8 cellular contexts compared by ENCODE assay signal in genomic region chr5:16550316-16550952, GRCh38.
DNase-seq lines count a peak whose midpoint lies in the region; ATAC-seq, FAIRE-seq and TF ChIP-seq lines count a peak whose summit lies in the region.

No MANE protein-coding gene starts in this region.

- H3K4me1 ChIP-seq in H1 (replicated peaks in 1 of 4; ENCODE audit: control insufficient read depth in 3 of 4, insufficient read depth in 4 of 4, low read length in 3 of 4), result 0 out of 7 replicates have a peak, but pooled peaks cover 0 to 2% (median 0%) of the 10 kb centered on the region in 4 experiments
- H3K4me1 ChIP-seq in prostate gland (replicated peaks), result peaks cover 3% of the 10 kb centered on the region

- H4K5ac ChIP-seq in H1 (ENCODE audit: insufficient read length, low read depth, low read length), result no peak overlapping the region

- no peak overlapping the region for H4K91ac ChIP-seq in H1 (replicated peaks; ENCODE audit: insufficient read length, low read length)

- no peak overlapping the region for H2BK5ac ChIP-seq in H1 (ENCODE audit: low read depth, low read length)

- no peak overlapping the region for H2AK5ac ChIP-seq in H1 (ENCODE audit: low read depth, low read length)

- no peak overlapping the region for H3K4me3 ChIP-seq in H1 (ENCODE audit: extremely low read depth in 1 of 4, insufficient read depth in 2 of 4, low read depth in 3 of 4, low read length in 4 of 4)
- no peak overlapping the region for H3K4me3 ChIP-seq in prostate gland

- no peak overlapping the region for H2BK120ac ChIP-seq in H1 (replicated peaks; ENCODE audit: low read depth, low read length)

- no peak overlapping the region for H3K4me2 ChIP-seq in H1 (ENCODE audit: insufficient read depth in 1 of 2, low read depth in 2 of 2, low read length in 2 of 2)

- FAIRE-seq in HTR-8/SVneo (lab: Jason Lieb, UNC) (peak; percentile 96), H1 (lab: Jason Lieb, UNC) (peak; percentile 88)

- TF ChIP-seq RAD21 in H1 (IDR thresholded peaks at IDR 0.05 in 1 of 2, conservative IDR thresholded peaks at IDR 0.05 in 1 of 2; ENCODE audit: low read depth in 2 of 2, low read length in 2 of 2), result peak; percentile 68 to 75

- H3K9me3 ChIP-seq in H1 (ENCODE audit: insufficient read depth in 2 of 2, low read depth in 1 of 2, low read length in 1 of 2), result no peaks in the 10 kb centered on the region
- H3K9me3 ChIP-seq in prostate gland, result no peaks in the 10 kb centered on the region

- no peak overlapping the region for H4K8ac ChIP-seq in H1 (ENCODE audit: extremely low read depth, insufficient read depth, low read length)

- H3K36me3 Mint-ChIP-seq in effector memory CD8-positive, alpha-beta T cell (ENCODE audit: insufficient read depth), result no peaks in the 10 kb centered on the region

- H3K14ac ChIP-seq in H1 (ENCODE audit: insufficient read length), result no peak overlapping the region

- no peak overlapping the region for H3K9ac ChIP-seq in H1 (replicated peaks in 1 of 4; ENCODE audit: extremely low read depth in 1 of 4, low read depth in 3 of 4, low read length in 3 of 4)

- H3K23ac ChIP-seq in H1 (ENCODE audit: insufficient read length), result no peak overlapping the region

- no peaks in the 10 kb centered on the region for H3K79me2 ChIP-seq in H1 (ENCODE audit: control insufficient read depth in 1 of 2, insufficient read depth in 2 of 2, low read length in 2 of 2)

- no peak overlapping the region for H2AFZ ChIP-seq in H1 (ENCODE audit: low read length)

- no peak overlapping the region for H3K56ac ChIP-seq in H1 (replicated peaks; ENCODE audit: insufficient read length, low read depth, low read length)

- no peak overlapping the region for H3K27ac ChIP-seq in H1 (ENCODE audit: low read depth, low read length)
- H3K27ac ChIP-seq in prostate gland, result no peak overlapping the region

- no peaks in the 10 kb centered on the region for H3K27me3 Mint-ChIP-seq in effector memory CD8-positive, alpha-beta T cell

- TF ChIP-seq CTCF in H1 (IDR thresholded peaks at IDR 0.05; ENCODE audit: control extremely low read depth in 1 of 3, insufficient read depth in 1 of 3, low read depth in 1 of 3, low read length in 3 of 3) (peak; percentile 94 to 96 (median 95)), prostate gland (IDR thresholded peaks at IDR 0.05) (peak in 3 of 4 experiments; percentile 19 to 52 (median 34))

- no peak overlapping the region for H3K27ac Mint-ChIP-seq in effector memory CD8-positive, alpha-beta T cell

- ATAC-seq in GM21529 (IDR thresholded peaks at IDR 0.05; ENCODE audit: unreplicated experiment), result peak; percentile 78
- no peak for ATAC-seq in effector memory CD8-positive, alpha-beta T cell (replicated peaks)

- CTCF ChIA-PET in H1 (lab: Charles Lee; ENCODE audit: partially characterized antibody), result interaction anchor here (0.5 to 9.8 kb wide), 24 partner anchors 8 to 1107 kb away, joined by 3 to 155 read pairs (median 4); no protein-coding TSS in a partner anchor

- intact Hi-C loops in prostate gland (cut with DNase I), result loop anchor here (5.0 kb wide), 1 partner anchor 58 kb away; no protein-coding TSS in a partner anchor

- H3K4ac ChIP-seq in H1 (replicated peaks; ENCODE audit: insufficient read length, low read depth, low read length), result no peak overlapping the region

- no peaks in the 10 kb centered on the region for H4K20me1 ChIP-seq in H1 (replicated peaks in 1 of 2; ENCODE audit: control insufficient read depth in 1 of 2, insufficient read depth in 2 of 2, low read length in 2 of 2)

- H3K27me3 ChIP-seq in H1 (replicated peaks in 1 of 4; ENCODE audit: control insufficient read depth in 3 of 4, extremely low read depth in 1 of 4, insufficient read depth in 3 of 4, low read length in 3 of 4) (no peaks in the 10 kb centered on the region), prostate gland (replicated peaks; ENCODE audit: insufficient read depth) (no peaks in the 10 kb centered on the region)

- no peak overlapping the region for H2BK15ac ChIP-seq in H1 (ENCODE audit: low read length)

- H3K4me3 Mint-ChIP-seq in effector memory CD8-positive, alpha-beta T cell, result no peak overlapping the region

- no peaks in the 10 kb centered on the region for H3K79me1 ChIP-seq in H1 (ENCODE audit: low read depth, low read length)

- no peak overlapping the region for H3K18ac ChIP-seq in H1 (ENCODE audit: extremely low read depth, low read length)

- no peaks in the 10 kb centered on the region for H3K36me3 ChIP-seq in H1 (ENCODE audit: control insufficient read depth in 2 of 4, insufficient read depth in 4 of 4, low read length in 3 of 4)
- no peaks in the 10 kb centered on the region for H3K36me3 ChIP-seq in prostate gland

- TF ChIP-seq EP300 in H1 (IDR thresholded peaks at IDR 0.05; ENCODE audit: borderline replicate concordance in 1 of 2, low read depth in 2 of 2, low read length in 2 of 2), result no peak

- POLR2A ChIA-PET in H1 (lab: Charles Lee; ENCODE audit: partially characterized antibody), result no interaction called here

- TF ChIP-seq POLR2A in H1 (IDR thresholded peaks at IDR 0.05; ENCODE audit: control extremely low read depth in 1 of 2, low read depth in 2 of 2, low read length in 2 of 2) (no peak), prostate gland (IDR thresholded peaks at IDR 0.05) (no peak)

- H3K23me2 ChIP-seq in H1 (ENCODE audit: low read depth, low read length), result no peaks in the 10 kb centered on the region

- H3K9me3 Mint-ChIP-seq in effector memory CD8-positive, alpha-beta T cell, result no peaks in the 10 kb centered on the region

- peaks cover 16% of the 10 kb centered on the region in 2 donors for H3K4me1 Mint-ChIP-seq in effector memory CD8-positive, alpha-beta T cell (ENCODE audit: low read depth in 2 of 2)

- no peak overlapping the region for H2BK12ac ChIP-seq in H1 (ENCODE audit: low read depth, low read length)

- 49% methylated on average over 6 of the region's 7 CpGs; no CpG with 5 or more reads in 1 of the 2 experiments for WGBS in H1 (ENCODE audit: extremely low coverage in 1 of 2, insufficient coverage in 1 of 2, insufficient read length in 1 of 2, insufficient replicate concordance in 2 of 2, low coverage in 1 of 2, low lambda C conversion rate in 2 of 2, missing lambda C conversion rate in 1 of 2), 2 experiments
- WGBS in prostate gland, result 81% methylated on average over 7 of the region's 7 CpGs

- DNase-seq in NCI-H345 (lab: John Stamatoyannopoulos, UW) (peak; percentile 14), NCI-H345 treated with DMSO at 0.1 percent for 48 hours (lab: John Stamatoyannopoulos, UW; ENCODE audit: unreplicated experiment) (no peak), HTR-8/SVneo (ENCODE audit: insufficient read length, low spot score) (peak; percentile 73), SHP77 (lab: John Stamatoyannopoulos, UW) (peak; percentile 78 to 86), H1 (ENCODE audit: low read depth in 1 of 2, low spot score in 2 of 2) (peak in 1 of 2 experiments; percentile 60), prostate gland (ENCODE audit: low spot score) (no peak)
- no peak for DNase-seq in effector memory CD8-positive, alpha-beta T cell

- H2BK20ac ChIP-seq in H1 (ENCODE audit: low read length), result no peak overlapping the region

TF ChIP-seq in H1, 55 proteins besides CTCF, POLR2A, EP300 and RAD21:
- TF ChIP-seq JUN (IDR thresholded peaks at IDR 0.05; ENCODE audit: low read depth, low read length), result no peak
- TF ChIP-seq SRF (IDR thresholded peaks at IDR 0.05; ENCODE audit: low read depth, low read length), result no peak
- TF ChIP-seq SP2 (IDR thresholded peaks at IDR 0.05; ENCODE audit: low read length), result no peak
- TF ChIP-seq, protein P1, sequence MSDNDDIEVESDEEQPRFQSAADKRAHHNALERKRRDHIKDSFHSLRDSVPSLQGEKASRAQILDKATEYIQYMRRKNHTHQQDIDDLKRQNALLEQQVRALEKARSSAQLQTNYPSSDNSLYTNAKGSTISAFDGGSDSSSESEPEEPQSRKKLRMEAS (IDR thresholded peaks at IDR 0.05), result 0 out of 2 replicates have a peak, but pooled peaks have one; percentile 32
- no peak for TF ChIP-seq CHD2 (IDR thresholded peaks at IDR 0.05; ENCODE audit: low read length)
- 0 out of 4 replicates have a peak, but pooled peaks of 1 of the 2 experiments have one; percentile 25 for TF ChIP-seq SIN3A (conservative IDR thresholded peaks at IDR 0.05 in 1 of 2, IDR thresholded peaks at IDR 0.05 in 1 of 2; ENCODE audit: low read depth in 1 of 2, low read length in 2 of 2)

Comparison
In these comparisons a context has a peak if more than half of its experiments do, and no peak if none do; other contexts are left out.
1. DNase-seq: peak in NCI-H345 (single experiment), HTR-8/SVneo (single experiment) and SHP77 (2 of 2); none in NCI-H345 treated with DMSO at 0.1 percent for 48 hours (single experiment), prostate gland (single experiment) and effector memory CD8-positive, alpha-beta T cell (0 of 3).